1 cellular context compared by ENCODE assay signal in the genomic region with DNA sequence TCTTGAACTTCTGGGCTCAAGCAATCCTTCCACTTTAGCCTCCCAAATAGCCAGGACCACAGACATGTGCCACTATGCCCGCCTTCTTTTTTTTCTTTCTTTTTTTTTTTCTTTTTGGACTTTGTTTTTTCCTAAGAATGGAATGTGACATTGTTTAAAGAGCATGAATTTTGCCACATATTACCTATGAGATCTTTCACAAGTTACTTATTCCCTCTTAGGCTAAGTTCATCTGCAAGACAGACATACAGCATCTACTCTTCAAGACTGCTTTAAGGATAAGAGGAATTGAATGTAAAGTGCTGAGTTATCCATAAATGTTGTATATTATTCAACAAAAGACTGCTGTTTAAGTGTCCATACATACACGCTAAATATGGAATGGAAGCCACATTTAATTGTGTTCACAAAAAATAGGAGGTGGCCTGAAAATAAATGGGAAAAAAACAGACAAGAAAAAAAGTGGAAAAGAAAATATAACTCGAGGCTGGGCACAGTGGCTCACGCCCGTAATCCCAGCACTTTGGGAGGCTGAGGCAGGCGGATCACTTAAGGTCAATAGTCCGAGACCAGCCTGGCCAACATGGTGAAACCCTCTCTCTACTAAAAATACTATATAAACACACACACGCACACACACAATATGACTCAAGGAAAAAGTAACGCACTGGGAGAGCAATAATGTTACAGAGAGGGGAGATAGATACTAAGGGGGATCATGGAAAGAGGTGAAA.
TF ChIP-seq lines count a peak whose summit lies in the region.

No MANE protein-coding gene starts in this region.

TF ChIP-seq in HepG2, 621 proteins besides CTCF, POLR2A, EP300 and RAD21 (continues in another document):
- TF ChIP-seq, protein P1, sequence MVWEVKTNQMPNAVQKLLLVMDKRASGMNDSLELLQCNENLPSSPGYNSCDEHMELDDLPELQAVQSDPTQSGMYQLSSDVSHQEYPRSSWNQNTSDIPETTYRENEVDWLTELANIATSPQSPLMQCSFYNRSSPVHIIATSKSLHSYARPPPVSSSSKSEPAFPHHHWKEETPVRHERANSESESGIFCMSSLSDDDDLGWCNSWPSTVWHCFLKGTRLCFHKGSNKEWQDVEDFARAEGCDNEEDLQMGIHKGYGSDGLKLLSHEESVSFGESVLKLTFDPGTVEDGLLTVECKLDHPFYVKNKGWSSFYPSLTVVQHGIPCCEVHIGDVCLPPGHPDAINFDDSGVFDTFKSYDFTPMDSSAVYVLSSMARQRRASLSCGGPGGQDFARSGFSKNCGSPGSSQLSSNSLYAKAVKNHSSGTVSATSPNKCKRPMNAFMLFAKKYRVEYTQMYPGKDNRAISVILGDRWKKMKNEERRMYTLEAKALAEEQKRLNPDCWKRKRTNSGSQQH (CRISPR knock-in tag; IDR thresholded peaks at IDR 0.05; ENCODE audit: low read depth), result no peak
- no peak for TF ChIP-seq ZNF33A (CRISPR knock-in tag; IDR thresholded peaks at IDR 0.05; ENCODE audit: borderline replicate concordance)
- TF ChIP-seq, protein P2, sequence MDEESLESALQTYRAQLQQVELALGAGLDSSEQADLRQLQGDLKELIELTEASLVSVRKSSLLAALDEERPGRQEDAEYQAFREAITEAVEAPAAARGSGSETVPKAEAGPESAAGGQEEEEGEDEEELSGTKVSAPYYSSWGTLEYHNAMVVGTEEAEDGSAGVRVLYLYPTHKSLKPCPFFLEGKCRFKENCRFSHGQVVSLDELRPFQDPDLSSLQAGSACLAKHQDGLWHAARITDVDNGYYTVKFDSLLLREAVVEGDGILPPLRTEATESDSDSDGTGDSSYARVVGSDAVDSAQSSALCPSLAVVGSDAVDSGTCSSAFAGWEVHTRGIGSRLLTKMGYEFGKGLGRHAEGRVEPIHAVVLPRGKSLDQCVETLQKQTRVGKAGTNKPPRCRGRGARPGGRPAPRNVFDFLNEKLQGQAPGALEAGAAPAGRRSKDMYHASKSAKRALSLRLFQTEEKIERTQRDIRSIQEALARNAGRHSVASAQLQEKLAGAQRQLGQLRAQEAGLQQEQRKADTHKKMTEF (CRISPR knock-in tag; IDR thresholded peaks at IDR 0.05), result 0 out of 2 replicates have a peak, but pooled peaks have one; percentile 43
- TF ChIP-seq ZNF850 (CRISPR knock-in tag; conservative IDR thresholded peaks at IDR 0.05), result 0 out of 2 replicates have a peak, but pooled peaks have one; percentile 59
- no peak for TF ChIP-seq SCMH1 (CRISPR knock-in tag; IDR thresholded peaks at IDR 0.05; ENCODE audit: borderline replicate concordance)
- TF ChIP-seq, protein P3, sequence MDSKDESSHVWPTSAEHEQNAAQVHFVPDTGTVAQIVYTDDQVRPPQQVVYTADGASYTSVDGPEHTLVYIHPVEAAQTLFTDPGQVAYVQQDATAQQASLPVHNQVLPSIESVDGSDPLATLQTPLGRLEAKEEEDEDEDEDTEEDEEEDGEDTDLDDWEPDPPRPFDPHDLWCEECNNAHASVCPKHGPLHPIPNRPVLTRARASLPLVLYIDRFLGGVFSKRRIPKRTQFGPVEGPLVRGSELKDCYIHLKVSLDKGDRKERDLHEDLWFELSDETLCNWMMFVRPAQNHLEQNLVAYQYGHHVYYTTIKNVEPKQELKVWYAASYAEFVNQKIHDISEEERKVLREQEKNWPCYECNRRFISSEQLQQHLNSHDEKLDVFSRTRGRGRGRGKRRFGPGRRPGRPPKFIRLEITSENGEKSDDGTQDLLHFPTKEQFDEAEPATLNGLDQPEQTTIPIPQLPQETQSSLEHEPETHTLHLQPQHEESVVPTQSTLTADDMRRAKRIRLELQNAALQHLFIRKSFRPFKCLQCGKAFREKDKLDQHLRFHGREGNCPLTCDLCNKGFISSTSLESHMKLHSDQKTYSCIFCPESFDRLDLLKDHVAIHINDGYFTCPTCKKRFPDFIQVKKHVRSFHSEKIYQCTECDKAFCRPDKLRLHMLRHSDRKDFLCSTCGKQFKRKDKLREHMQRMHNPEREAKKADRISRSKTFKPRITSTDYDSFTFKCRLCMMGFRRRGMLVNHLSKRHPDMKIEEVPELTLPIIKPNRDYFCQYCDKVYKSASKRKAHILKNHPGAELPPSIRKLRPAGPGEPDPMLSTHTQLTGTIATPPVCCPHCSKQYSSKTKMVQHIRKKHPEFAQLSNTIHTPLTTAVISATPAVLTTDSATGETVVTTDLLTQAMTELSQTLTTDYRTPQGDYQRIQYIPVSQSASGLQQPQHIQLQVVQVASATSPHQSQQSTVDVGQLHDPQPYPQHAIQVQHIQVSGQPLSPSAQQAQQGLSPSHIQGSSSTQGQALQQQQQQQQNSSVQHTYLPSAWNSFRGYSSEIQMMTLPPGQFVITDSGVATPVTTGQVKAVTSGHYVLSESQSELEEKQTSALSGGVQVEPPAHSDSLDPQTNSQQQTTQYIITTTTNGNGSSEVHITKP (CRISPR knock-in tag; IDR thresholded peaks at IDR 0.05; ENCODE audit: low read depth), result no peak; the same call in 1 of the 2 replicates
- no peak for TF ChIP-seq ZNF782 (CRISPR knock-in tag; IDR thresholded peaks at IDR 0.05; ENCODE audit: borderline replicate concordance)
- TF ChIP-seq, protein P4, sequence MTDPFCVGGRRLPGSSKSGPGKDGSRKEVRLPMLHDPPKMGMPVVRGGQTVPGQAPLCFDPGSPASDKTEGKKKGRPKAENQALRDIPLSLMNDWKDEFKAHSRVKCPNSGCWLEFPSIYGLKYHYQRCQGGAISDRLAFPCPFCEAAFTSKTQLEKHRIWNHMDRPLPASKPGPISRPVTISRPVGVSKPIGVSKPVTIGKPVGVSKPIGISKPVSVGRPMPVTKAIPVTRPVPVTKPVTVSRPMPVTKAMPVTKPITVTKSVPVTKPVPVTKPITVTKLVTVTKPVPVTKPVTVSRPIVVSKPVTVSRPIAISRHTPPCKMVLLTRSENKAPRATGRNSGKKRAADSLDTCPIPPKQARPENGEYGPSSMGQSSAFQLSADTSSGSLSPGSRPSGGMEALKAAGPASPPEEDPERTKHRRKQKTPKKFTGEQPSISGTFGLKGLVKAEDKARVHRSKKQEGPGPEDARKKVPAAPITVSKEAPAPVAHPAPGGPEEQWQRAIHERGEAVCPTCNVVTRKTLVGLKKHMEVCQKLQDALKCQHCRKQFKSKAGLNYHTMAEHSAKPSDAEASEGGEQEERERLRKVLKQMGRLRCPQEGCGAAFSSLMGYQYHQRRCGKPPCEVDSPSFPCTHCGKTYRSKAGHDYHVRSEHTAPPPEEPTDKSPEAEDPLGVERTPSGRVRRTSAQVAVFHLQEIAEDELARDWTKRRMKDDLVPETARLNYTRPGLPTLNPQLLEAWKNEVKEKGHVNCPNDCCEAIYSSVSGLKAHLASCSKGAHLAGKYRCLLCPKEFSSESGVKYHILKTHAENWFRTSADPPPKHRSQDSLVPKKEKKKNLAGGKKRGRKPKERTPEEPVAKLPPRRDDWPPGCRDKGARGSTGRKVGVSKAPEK (CRISPR knock-in tag; IDR thresholded peaks at IDR 0.05; ENCODE audit: borderline replicate concordance), result no peak
- TF ChIP-seq, protein P5, sequence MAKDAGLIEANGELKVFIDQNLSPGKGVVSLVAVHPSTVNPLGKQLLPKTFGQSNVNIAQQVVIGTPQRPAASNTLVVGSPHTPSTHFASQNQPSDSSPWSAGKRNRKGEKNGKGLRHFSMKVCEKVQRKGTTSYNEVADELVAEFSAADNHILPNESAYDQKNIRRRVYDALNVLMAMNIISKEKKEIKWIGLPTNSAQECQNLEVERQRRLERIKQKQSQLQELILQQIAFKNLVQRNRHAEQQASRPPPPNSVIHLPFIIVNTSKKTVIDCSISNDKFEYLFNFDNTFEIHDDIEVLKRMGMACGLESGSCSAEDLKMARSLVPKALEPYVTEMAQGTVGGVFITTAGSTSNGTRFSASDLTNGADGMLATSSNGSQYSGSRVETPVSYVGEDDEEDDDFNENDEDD (CRISPR knock-in tag; IDR thresholded peaks at IDR 0.05; ENCODE audit: borderline replicate concordance), result no peak
- peak; percentile 69 for TF ChIP-seq FOXA1 (IDR thresholded peaks at IDR 0.05)
- TF ChIP-seq FOXA1 (CRISPR knock-in tag; IDR thresholded peaks at IDR 0.05), result peak; percentile 68
- no peak for TF ChIP-seq TOPORS (CRISPR knock-in tag; IDR thresholded peaks at IDR 0.05)
- TF ChIP-seq MTF1 (CRISPR knock-in tag; IDR thresholded peaks at IDR 0.05), result no peak
- no peak for TF ChIP-seq ZNF180 (CRISPR knock-in tag; IDR thresholded peaks at IDR 0.05; ENCODE audit: borderline replicate concordance, low read depth)
- no peak for TF ChIP-seq ZNF607 (CRISPR knock-in tag; IDR thresholded peaks at IDR 0.05; ENCODE audit: borderline replicate concordance)
- no peak for TF ChIP-seq XRCC5 (optimal IDR thresholded peaks at IDR 0.05; ENCODE audit: low read length)
- TF ChIP-seq YEATS4 (CRISPR knock-in tag; IDR thresholded peaks at IDR 0.05; ENCODE audit: borderline replicate concordance), result 0 out of 2 replicates have a peak, but pooled peaks have one; percentile 54
- no peak for TF ChIP-seq ZEB1 (IDR thresholded peaks at IDR 0.05; ENCODE audit: insufficient replicate concordance, low read depth)
- no peak for TF ChIP-seq POLR2AphosphoS2 (IDR thresholded peaks at IDR 0.05; ENCODE audit: low read depth, low read length)
- TF ChIP-seq ZNF24 (IDR thresholded peaks at IDR 0.05), result no peak
- TF ChIP-seq ZNF776 (CRISPR knock-in tag; IDR thresholded peaks at IDR 0.05), result no peak
- TF ChIP-seq, protein P6, sequence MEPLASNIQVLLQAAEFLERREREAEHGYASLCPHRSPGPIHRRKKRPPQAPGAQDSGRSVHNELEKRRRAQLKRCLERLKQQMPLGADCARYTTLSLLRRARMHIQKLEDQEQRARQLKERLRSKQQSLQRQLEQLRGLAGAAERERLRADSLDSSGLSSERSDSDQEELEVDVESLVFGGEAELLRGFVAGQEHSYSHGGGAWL (CRISPR knock-in tag; IDR thresholded peaks at IDR 0.05), result no peak
- no peak for TF ChIP-seq MYC (CRISPR knock-in tag; IDR thresholded peaks at IDR 0.05; ENCODE audit: borderline replicate concordance)
- peak; percentile 51; the same call in 1 of the 2 replicates for TF ChIP-seq NFIC (IDR thresholded peaks at IDR 0.05; ENCODE audit: low read length)
- no peak for TF ChIP-seq FOXM1 (CRISPR knock-in tag; IDR thresholded peaks at IDR 0.05)
- TF ChIP-seq, protein P7, sequence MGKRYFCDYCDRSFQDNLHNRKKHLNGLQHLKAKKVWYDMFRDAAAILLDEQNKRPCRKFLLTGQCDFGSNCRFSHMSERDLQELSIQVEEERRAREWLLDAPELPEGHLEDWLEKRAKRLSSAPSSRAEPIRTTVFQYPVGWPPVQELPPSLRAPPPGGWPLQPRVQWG (CRISPR knock-in tag; IDR thresholded peaks at IDR 0.05; ENCODE audit: borderline replicate concordance, low read depth), result no peak
- TF ChIP-seq KAT8 (CRISPR knock-in tag; IDR thresholded peaks at IDR 0.05), result 0 out of 2 replicates have a peak, but pooled peaks have one; percentile 41
- TF ChIP-seq SIN3A (IDR thresholded peaks at IDR 0.05; ENCODE audit: borderline replicate concordance, low read depth, low read length), result no peak
- TF ChIP-seq TBX3 (IDR thresholded peaks at IDR 0.05; ENCODE audit: borderline replicate concordance), result peak; percentile 51; the same call in 1 of the 2 replicates
- TF ChIP-seq, protein P8, sequence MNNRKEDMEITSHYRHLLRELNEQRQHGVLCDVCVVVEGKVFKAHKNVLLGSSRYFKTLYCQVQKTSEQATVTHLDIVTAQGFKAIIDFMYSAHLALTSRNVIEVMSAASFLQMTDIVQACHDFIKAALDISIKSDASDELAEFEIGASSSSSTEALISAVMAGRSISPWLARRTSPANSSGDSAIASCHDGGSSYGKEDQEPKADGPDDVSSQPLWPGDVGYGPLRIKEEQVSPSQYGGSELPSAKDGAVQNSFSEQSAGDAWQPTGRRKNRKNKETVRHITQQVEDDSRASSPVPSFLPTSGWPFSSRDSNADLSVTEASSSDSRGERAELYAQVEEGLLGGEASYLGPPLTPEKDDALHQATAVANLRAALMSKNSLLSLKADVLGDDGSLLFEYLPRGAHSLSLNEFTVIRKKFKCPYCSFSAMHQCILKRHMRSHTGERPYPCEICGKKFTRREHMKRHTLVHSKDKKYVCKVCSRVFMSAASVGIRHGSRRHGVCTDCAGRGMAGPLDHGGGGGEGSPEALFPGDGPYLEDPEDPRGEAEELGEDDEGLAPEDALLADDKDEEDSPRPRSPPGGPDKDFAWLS (CRISPR knock-in tag; IDR thresholded peaks at IDR 0.05; ENCODE audit: borderline replicate concordance), result no peak
- no peak for TF ChIP-seq HIVEP1 (CRISPR knock-in tag; IDR thresholded peaks at IDR 0.05)
- TF ChIP-seq GLI4 (CRISPR knock-in tag; IDR thresholded peaks at IDR 0.05; ENCODE audit: borderline replicate concordance), result no peak
- no peak for TF ChIP-seq HNRNPUL1 (IDR thresholded peaks at IDR 0.05; ENCODE audit: low read depth, low read length)
- TF ChIP-seq HMGA1 (CRISPR knock-in tag; conservative IDR thresholded peaks at IDR 0.05), result no peak
- TF ChIP-seq HHEX (CRISPR knock-in tag; IDR thresholded peaks at IDR 0.05), result no peak
- no peak for TF ChIP-seq ZNF484 (CRISPR knock-in tag; IDR thresholded peaks at IDR 0.05; ENCODE audit: borderline replicate concordance, low read depth)
- no peak for TF ChIP-seq NPAS2 (CRISPR knock-in tag; IDR thresholded peaks at IDR 0.05; ENCODE audit: borderline replicate concordance)
- TF ChIP-seq ZNF761 (CRISPR knock-in tag; conservative IDR thresholded peaks at IDR 0.05), result no peak
- no peak for TF ChIP-seq BRCA1 (CRISPR knock-in tag; IDR thresholded peaks at IDR 0.05)
- TF ChIP-seq ARHGAP35 (CRISPR knock-in tag; IDR thresholded peaks at IDR 0.05; ENCODE audit: borderline replicate concordance), result no peak
- TF ChIP-seq, protein P9, sequence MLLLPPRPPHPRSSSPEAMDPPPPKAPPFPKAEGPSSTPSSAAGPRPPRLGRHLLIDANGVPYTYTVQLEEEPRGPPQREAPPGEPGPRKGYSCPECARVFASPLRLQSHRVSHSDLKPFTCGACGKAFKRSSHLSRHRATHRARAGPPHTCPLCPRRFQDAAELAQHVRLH (CRISPR knock-in tag; IDR thresholded peaks at IDR 0.05; ENCODE audit: borderline replicate concordance, low read depth), result no peak
- TF ChIP-seq, protein P10, sequence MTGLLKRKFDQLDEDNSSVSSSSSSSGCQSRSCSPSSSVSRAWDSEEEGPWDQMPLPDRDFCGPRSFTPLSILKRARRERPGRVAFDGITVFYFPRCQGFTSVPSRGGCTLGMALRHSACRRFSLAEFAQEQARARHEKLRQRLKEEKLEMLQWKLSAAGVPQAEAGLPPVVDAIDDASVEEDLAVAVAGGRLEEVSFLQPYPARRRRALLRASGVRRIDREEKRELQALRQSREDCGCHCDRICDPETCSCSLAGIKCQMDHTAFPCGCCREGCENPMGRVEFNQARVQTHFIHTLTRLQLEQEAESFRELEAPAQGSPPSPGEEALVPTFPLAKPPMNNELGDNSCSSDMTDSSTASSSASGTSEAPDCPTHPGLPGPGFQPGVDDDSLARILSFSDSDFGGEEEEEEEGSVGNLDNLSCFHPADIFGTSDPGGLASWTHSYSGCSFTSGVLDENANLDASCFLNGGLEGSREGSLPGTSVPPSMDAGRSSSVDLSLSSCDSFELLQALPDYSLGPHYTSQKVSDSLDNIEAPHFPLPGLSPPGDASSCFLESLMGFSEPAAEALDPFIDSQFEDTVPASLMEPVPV (CRISPR knock-in tag; IDR thresholded peaks at IDR 0.05), result no peak
- TF ChIP-seq SAFB2 (CRISPR knock-in tag; IDR thresholded peaks at IDR 0.05; ENCODE audit: borderline replicate concordance, low read depth), result no peak
- TF ChIP-seq CHD2 (IDR thresholded peaks at IDR 0.05; ENCODE audit: low read depth, low read length), result no peak
- no peak for TF ChIP-seq ZNF382 (CRISPR knock-in tag; IDR thresholded peaks at IDR 0.05; ENCODE audit: borderline replicate concordance)
- TF ChIP-seq ZNF124 (CRISPR knock-in tag; IDR thresholded peaks at IDR 0.05), result no peak
- no peak for TF ChIP-seq ZNF550 (CRISPR knock-in tag; IDR thresholded peaks at IDR 0.05; ENCODE audit: borderline replicate concordance)
- no peak for TF ChIP-seq ZSCAN31 (CRISPR knock-in tag; IDR thresholded peaks at IDR 0.05; ENCODE audit: low read depth)
